Comparison of ENCODE assay signal across 33 cellular contexts in genomic region chrX:680062-680461, GRCh38. TPM values are rescaled to one million over a fixed set of nuclear protein-coding genes. Genes with fewer than 3 reads are reported as not detected.
"Had no signal": no experiment of that assay in that cellular context is flagged by ENCODE, and none has a peak within 500 bp of the region (broad histone marks: within the 10 kb centered on the region; RNA-seq: fewer than 3 reads in every experiment).

No MANE protein-coding gene starts in this region.

- H3K27ac Mint-ChIP-seq: activated B cell treated with CpG ODN at 0.5 μM for 24 hours; activated CD4-positive, alpha-beta memory T cell treated with anti-CD3 and anti-CD28 coated beads for 36 hours; activated CD4-positive, alpha-beta T cell treated with anti-CD3 and anti-CD28 coated beads, Interleukin-2, amount 10 ng/mL, durations not matched to agents 24 days and 14 days; activated CD8-positive, alpha-beta memory T cell treated with anti-CD3 and anti-CD28 coated beads, Interleukin-2, amount 10 ng/mL, durations not matched to agents 7 days and 5 days; activated CD8-positive, alpha-beta T cell treated with anti-CD3 and anti-CD28 coated beads for 36 hours; activated naive CD4-positive, alpha-beta T cell treated with anti-CD3 and anti-CD28 coated beads, Interleukin-2, amount 10 ng/mL, durations not matched to agents 7 days and 5 days; activated naive CD4-positive, alpha-beta T cell treated with anti-CD3 and anti-CD28 coated beads, Interleukin-2, amount 50 U/mL, for 24 hours; activated naive CD8-positive, alpha-beta T cell; activated naive CD8-positive, alpha-beta T cell treated with anti-CD3 and anti-CD28 coated beads, Interleukin-2, amount 10 ng/mL, durations not matched to agents 7 days and 5 days; activated naive CD8-positive, alpha-beta T cell treated with anti-CD3 and anti-CD28 coated beads, Interleukin-2, amount 50 U/mL, for 24 hours; activated T-cell treated with anti-CD3 and anti-CD28 coated beads, Interleukin-2, amount 50 U/mL, for 24 hours; activated T-helper 2 cell treated with anti-CD3 and anti-CD28 coated beads, Interferon-gamma antibody, Interleukin-2, Interleukin-4, amounts not matched to agents 10 μg/mL and 5 μg/mL and 100 μg/mL, durations not matched to agents 14 hours and 24 hours and 36 hours; T-helper 1 cell treated with Interleukin-12 subunit alpha and Interleukin-12 subunit beta and Interleukin-4 antibody, amounts not matched to agents 30 μg/mL and 1 μg/mL, for 36 hours; T-helper 2 cell treated with Interferon-gamma antibody and Interleukin-4, amounts not matched to agents 5 μg/mL and 100 μg/mL, for 36 hours had no signal

- DNase-seq: activated B cell treated with CpG ODN at 0.5 μM for 24 hours; activated CD4-positive, alpha-beta memory T cell treated with anti-CD3 and anti-CD28 coated beads for 36 hours; activated CD4-positive, alpha-beta T cell treated with anti-CD3 and anti-CD28 coated beads for 4 hours; activated CD4-positive, alpha-beta T cell treated with anti-CD3 and anti-CD28 coated beads, Interleukin-2, amount 10 ng/mL, durations not matched to agents 24 days and 14 days; activated CD4-positive, alpha-beta T cell treated with anti-CD3 and anti-CD28 coated beads, Interleukin-2, amount 50 U/mL, for 1 hour; activated CD4-positive, alpha-beta T cell treated with anti-CD3 and anti-CD28 coated beads, Interleukin-2, amount 50 U/mL, for 4 hours; activated CD4-positive, CD25-positive, alpha-beta regulatory T cell treated with anti-CD3 and anti-CD28 coated beads, Interleukin-2, amount 50 U/mL, for 72 hours; activated CD8-positive, alpha-beta memory T cell treated with anti-CD3 and anti-CD28 coated beads, Interleukin-2, amount 10 ng/mL, durations not matched to agents 7 days and 5 days; activated CD8-positive, alpha-beta memory T cell treated with anti-CD3 and anti-CD28 coated beads, Interleukin-2, amount 50 U/mL, for 48 hours; activated CD8-positive, alpha-beta T cell treated with anti-CD3 and anti-CD28 coated beads for 36 hours; activated effector memory CD4-positive, alpha-beta T cell treated with Interleukin-2 at 50 U/mL for 16 hours; activated gamma-delta T cell; activated naive CD4-positive, alpha-beta T cell treated with anti-CD3 and anti-CD28 coated beads, Interleukin-2, amount 10 ng/mL, durations not matched to agents 7 days and 5 days; activated naive CD4-positive, alpha-beta T cell treated with Interleukin-2 at 50 U/mL for 16 hours; activated naive CD8-positive, alpha-beta T cell treated with anti-CD3 and anti-CD28 coated beads, Interleukin-2, amount 10 ng/mL, durations not matched to agents 7 days and 5 days; activated naive CD8-positive, alpha-beta T cell treated with anti-CD3 and anti-CD28 coated beads, Interleukin-2, amount 50 U/mL, for 24 hours; activated T-cell treated with anti-CD3 and anti-CD28 coated beads, Interleukin-2, amount 50 U/mL, for 24 hours; activated T-cell treated with anti-CD3 and anti-CD28 coated beads, Interleukin-2, amount 50 U/mL, for 48 hours; amygdala; anterior cingulate cortex; central memory CD4-positive, alpha-beta T cell; T-helper 1 cell; T-helper 2 cell; T-helper 9 cell had no signal

- H3K4me1 Mint-ChIP-seq: activated B cell treated with CpG ODN at 0.5 μM for 24 hours; activated CD4-positive, alpha-beta T cell treated with anti-CD3 and anti-CD28 coated beads, Interleukin-2, amount 10 ng/mL, durations not matched to agents 24 days and 14 days; activated CD8-positive, alpha-beta memory T cell treated with anti-CD3 and anti-CD28 coated beads, Interleukin-2, amount 10 ng/mL, durations not matched to agents 7 days and 5 days; activated naive CD4-positive, alpha-beta T cell treated with anti-CD3 and anti-CD28 coated beads, Interleukin-2, amount 10 ng/mL, durations not matched to agents 7 days and 5 days; activated naive CD4-positive, alpha-beta T cell treated with anti-CD3 and anti-CD28 coated beads, Interleukin-2, amount 50 U/mL, for 24 hours; activated naive CD8-positive, alpha-beta T cell treated with anti-CD3 and anti-CD28 coated beads, Interleukin-2, amount 10 ng/mL, durations not matched to agents 7 days and 5 days; activated naive CD8-positive, alpha-beta T cell treated with anti-CD3 and anti-CD28 coated beads, Interleukin-2, amount 50 U/mL, for 24 hours had no signal

- H3K4me3 Mint-ChIP-seq: activated B cell treated with CpG ODN at 0.5 μM for 24 hours; activated CD4-positive, alpha-beta memory T cell treated with anti-CD3 and anti-CD28 coated beads for 36 hours; activated CD4-positive, alpha-beta T cell treated with anti-CD3 and anti-CD28 coated beads, Interleukin-2, amount 10 ng/mL, durations not matched to agents 24 days and 14 days; activated CD8-positive, alpha-beta memory T cell treated with anti-CD3 and anti-CD28 coated beads, Interleukin-2, amount 10 ng/mL, durations not matched to agents 7 days and 5 days; activated CD8-positive, alpha-beta T cell treated with anti-CD3 and anti-CD28 coated beads for 36 hours; activated naive CD4-positive, alpha-beta T cell treated with anti-CD3 and anti-CD28 coated beads, Interleukin-2, amount 10 ng/mL, durations not matched to agents 7 days and 5 days; activated naive CD4-positive, alpha-beta T cell treated with anti-CD3 and anti-CD28 coated beads, Interleukin-2, amount 50 U/mL, for 24 hours; activated naive CD8-positive, alpha-beta T cell; activated naive CD8-positive, alpha-beta T cell treated with anti-CD3 and anti-CD28 coated beads, Interleukin-2, amount 10 ng/mL, durations not matched to agents 7 days and 5 days; activated naive CD8-positive, alpha-beta T cell treated with anti-CD3 and anti-CD28 coated beads, Interleukin-2, amount 50 U/mL, for 24 hours; activated T-cell treated with anti-CD3 and anti-CD28 coated beads, Interleukin-2, amount 50 U/mL, for 24 hours; T-helper 1 cell treated with Interleukin-12 subunit alpha and Interleukin-12 subunit beta and Interleukin-4 antibody, amounts not matched to agents 30 μg/mL and 1 μg/mL, for 36 hours; T-helper 2 cell treated with Interferon-gamma antibody and Interleukin-4, amounts not matched to agents 5 μg/mL and 100 μg/mL, for 36 hours had no signal

- H3K36me3 ChIP-seq: ascending aorta had no signal

- H3K36me3 Mint-ChIP-seq: activated CD4-positive, alpha-beta memory T cell treated with anti-CD3 and anti-CD28 coated beads for 36 hours; activated naive CD4-positive, alpha-beta T cell treated with anti-CD3 and anti-CD28 coated beads, Interleukin-2, amount 10 ng/mL, durations not matched to agents 7 days and 5 days; activated naive CD4-positive, alpha-beta T cell treated with anti-CD3 and anti-CD28 coated beads, Interleukin-2, amount 50 U/mL, for 24 hours; activated naive CD8-positive, alpha-beta T cell; activated naive CD8-positive, alpha-beta T cell treated with anti-CD3 and anti-CD28 coated beads, Interleukin-2, amount 10 ng/mL, durations not matched to agents 7 days and 5 days; brain had no signal

- H3K27ac ChIP-seq: ascending aorta, VCaP had no signal

- H3K27me3 Mint-ChIP-seq: activated B cell treated with CpG ODN at 0.5 μM for 24 hours; activated CD4-positive, alpha-beta memory T cell treated with anti-CD3 and anti-CD28 coated beads for 36 hours; activated CD4-positive, alpha-beta T cell treated with anti-CD3 and anti-CD28 coated beads, Interleukin-2, amount 10 ng/mL, durations not matched to agents 24 days and 14 days; activated CD8-positive, alpha-beta memory T cell treated with anti-CD3 and anti-CD28 coated beads, Interleukin-2, amount 10 ng/mL, durations not matched to agents 7 days and 5 days; activated CD8-positive, alpha-beta T cell treated with anti-CD3 and anti-CD28 coated beads for 36 hours; activated naive CD4-positive, alpha-beta T cell treated with anti-CD3 and anti-CD28 coated beads, Interleukin-2, amount 10 ng/mL, durations not matched to agents 7 days and 5 days; activated naive CD4-positive, alpha-beta T cell treated with anti-CD3 and anti-CD28 coated beads, Interleukin-2, amount 50 U/mL, for 24 hours; activated naive CD8-positive, alpha-beta T cell treated with anti-CD3 and anti-CD28 coated beads, Interleukin-2, amount 10 ng/mL, durations not matched to agents 7 days and 5 days had no signal

- FAIRE-seq: TTC549 had no signal

- H3K4me1 ChIP-seq: ascending aorta had no signal

- H3K9me3 Mint-ChIP-seq: activated naive CD4-positive, alpha-beta T cell treated with anti-CD3 and anti-CD28 coated beads, Interleukin-2, amount 50 U/mL, for 24 hours had no signal

- H3K4me3 ChIP-seq: ascending aorta had no signal

- H3K9me3 ChIP-seq: ascending aorta had no signal

- H3K27me3 ChIP-seq: ascending aorta had no signal

RNA-seq across cellular contexts. Expression of gene SHOX, which starts 49.5 kb away (rescaled TPM):
- total RNA-seq: activated B cell treated with CpG ODN at 0.5 μM for 24 hours; activated CD4-positive, alpha-beta memory T cell treated with anti-CD3 and anti-CD28 coated beads for 36 hours; activated CD4-positive, alpha-beta T cell treated with anti-CD3 and anti-CD28 coated beads, Interleukin-2, amount 10 ng/mL, durations not matched to agents 24 days and 14 days; activated CD8-positive, alpha-beta memory T cell treated with anti-CD3 and anti-CD28 coated beads, Interleukin-2, amount 10 ng/mL, durations not matched to agents 7 days and 5 days; activated CD8-positive, alpha-beta T cell treated with anti-CD3 and anti-CD28 coated beads for 36 hours; activated naive CD8-positive, alpha-beta T cell treated with anti-CD3 and anti-CD28 coated beads, Interleukin-2, amount 10 ng/mL, durations not matched to agents 7 days and 5 days; activated T-helper 2 cell treated with anti-CD3 and anti-CD28 coated beads, Interferon-gamma antibody, Interleukin-2, Interleukin-4, amounts not matched to agents 10 μg/mL and 5 μg/mL and 100 μg/mL, durations not matched to agents 14 hours and 24 hours and 36 hours; ascending aorta had no signal
